In genomic region chr15:72784233-72784876, GRCh38 we compare ENCODE assay signal across 8 cellular contexts. TPM values are rescaled to one million over a fixed set of nuclear protein-coding genes. Genes with fewer than 3 reads are reported as not detected.
DNase-seq lines count a peak whose midpoint lies in the region; ATAC-seq and TF ChIP-seq lines count a peak whose summit lies in the region.

No MANE protein-coding gene starts in this region.

- H3K36me3 Mint-ChIP-seq in CD4-positive, alpha-beta memory T cell: peaks cover 14 to 31% of the 10 kb centered on the region in 2 donors
- H3K36me3 Mint-ChIP-seq in activated T-cell treated with anti-CD3 and anti-CD28 coated beads, Interleukin-2, amount 50 U/mL, for 24 hours (ENCODE audit: low read depth): peaks cover 34% of the 10 kb centered on the region

- H2AFZ ChIP-seq in neuron (ENCODE audit: low read depth, low read length): peak overlapping the region; percentile 74

- intact Hi-C loops in CD4-positive, alpha-beta memory T cell (cut with micrococcal nuclease): loop anchor here (1.0 to 10.0 kb wide), 7 partner anchors 62 to 557 kb away; partner anchors contain the start of genes ARIH1, BBS4, HEXA and HIGD2B

- no peaks in the 10 kb centered on the region for H3K9me3 ChIP-seq in CD4-positive, alpha-beta memory T cell (ENCODE audit: control insufficient read depth in 1 of 2, low read length in 2 of 2)
- H3K9me3 ChIP-seq in gastroesophageal sphincter: no peaks in the 10 kb centered on the region
- no peaks in the 10 kb centered on the region for H3K9me3 ChIP-seq in neuron (ENCODE audit: low read length)

- TF ChIP-seq EP300 in gastroesophageal sphincter (IDR thresholded peaks at IDR 0.05): no peak

- peak overlapping the region; percentile 90 to 100 (median 97) for H3K27ac Mint-ChIP-seq in CD4-positive, alpha-beta memory T cell
- H3K27ac Mint-ChIP-seq in activated T-cell treated with anti-CD3 and anti-CD28 coated beads, Interleukin-2, amount 50 U/mL, for 24 hours: peak overlapping the region; percentile 97

- CTCF ChIA-PET in CD4-positive, alpha-beta memory T cell (lab: Charles Lee; ENCODE audit: partially characterized antibody): interaction anchor here (1.0 to 5.1 kb wide), 2 partner anchors 11 to 298 kb away, joined by 7 to 26 read pairs; no protein-coding TSS in a partner anchor

- H3K27ac ChIP-seq in CD4-positive, alpha-beta memory T cell (ENCODE audit: low read depth, low read length): peak overlapping the region; percentile 87
- H3K27ac ChIP-seq in gastroesophageal sphincter: peak overlapping the region; percentile 87 to 95 (median 92)

- H3K4me3 Mint-ChIP-seq in CD4-positive, alpha-beta memory T cell: peak overlapping the region; percentile 94 to 99 (median 96)
- peak overlapping the region; percentile 87 for H3K4me3 Mint-ChIP-seq in activated T-cell treated with anti-CD3 and anti-CD28 coated beads, Interleukin-2, amount 50 U/mL, for 24 hours

- peak in 3 of 5 donors; percentile 75 to 79 (median 79) for DNase-seq in CD4-positive, alpha-beta memory T cell
- DNase-seq in NCI-H524 (lab: John Stamatoyannopoulos, UW): peak; percentile 88 to 91
- DNase-seq in activated T-cell treated with anti-CD3 and anti-CD28 coated beads, Interleukin-2, amount 50 U/mL, for 24 hours: no peak

- TF ChIP-seq CTCF in gastroesophageal sphincter (IDR thresholded peaks at IDR 0.05): peak; percentile 33 to 59 (median 51)

- H3K4me1 Mint-ChIP-seq in CD4-positive, alpha-beta memory T cell: peaks cover 40 to 67% (median 53%) of the 10 kb centered on the region in 4 donors
- peaks cover 69% of the 10 kb centered on the region for H3K4me1 Mint-ChIP-seq in activated T-cell treated with anti-CD3 and anti-CD28 coated beads, Interleukin-2, amount 50 U/mL, for 24 hours (ENCODE audit: low read depth)

- POLR2A ChIA-PET in CD4-positive, alpha-beta memory T cell (lab: Charles Lee; ENCODE audit: partially characterized antibody): interaction anchor here (0.6 to 2.4 kb wide), 7 partner anchors 11 to 481 kb away, joined by 3 to 9 read pairs (median 4); partner anchors contain the start of genes ARIH1 and HEXA

- TF ChIP-seq POLR2A in gastroesophageal sphincter (IDR thresholded peaks at IDR 0.05): no peak

- no peaks in the 10 kb centered on the region for H3K27me3 Mint-ChIP-seq in CD4-positive, alpha-beta memory T cell
- no peaks in the 10 kb centered on the region for H3K27me3 Mint-ChIP-seq in activated T-cell treated with anti-CD3 and anti-CD28 coated beads, Interleukin-2, amount 50 U/mL, for 24 hours

- H3K4me3 ChIP-seq in CD4-positive, alpha-beta memory T cell (ENCODE audit: low read length in 2 of 2): peak overlapping the region; percentile 36 to 96
- H3K4me3 ChIP-seq in gastroesophageal sphincter: peak overlapping the region; percentile 66 to 97
- H3K4me3 ChIP-seq in neuron (ENCODE audit: low read length): peak overlapping the region; percentile 88

- H3K36me3 ChIP-seq in CD4-positive, alpha-beta memory T cell (ENCODE audit: insufficient read depth, low read length): peaks cover 4% of the 10 kb centered on the region
- H3K36me3 ChIP-seq in gastroesophageal sphincter (peaks cover 0 to 10% of the 10 kb centered on the region in 2 donors), neuron (ENCODE audit: insufficient read depth, low read length) (peaks cover 3% of the 10 kb centered on the region)

- H3K9me3 Mint-ChIP-seq in CD4-positive, alpha-beta memory T cell: no peaks in the 10 kb centered on the region
- H3K9me3 Mint-ChIP-seq in activated T-cell treated with anti-CD3 and anti-CD28 coated beads, Interleukin-2, amount 50 U/mL, for 24 hours: no peaks in the 10 kb centered on the region

- no peaks in the 10 kb centered on the region for H3K27me3 ChIP-seq in CD4-positive, alpha-beta memory T cell (ENCODE audit: insufficient read depth, low read length)
- H3K27me3 ChIP-seq in gastroesophageal sphincter (no peaks in the 10 kb centered on the region), neuron (ENCODE audit: insufficient read depth, low read length) (no peaks in the 10 kb centered on the region)

- ATAC-seq in GM18873 (IDR thresholded peaks at IDR 0.05; ENCODE audit: low FRiP score, unreplicated experiment) (peak; percentile 6), HG03460 (IDR thresholded peaks at IDR 0.05; ENCODE audit: unreplicated experiment) (peak; percentile 6), gastroesophageal sphincter (peak; percentile 42), HG02970 (IDR thresholded peaks at IDR 0.05; ENCODE audit: low FRiP score, unreplicated experiment) (no peak)

- peaks cover 62% of the 10 kb centered on the region for H3K4me1 ChIP-seq in CD4-positive, alpha-beta memory T cell (ENCODE audit: insufficient read depth, low read length)
- peaks cover 0 to 43% (median 17%) of the 10 kb centered on the region in 3 donors for H3K4me1 ChIP-seq in gastroesophageal sphincter
- H3K4me1 ChIP-seq in neuron (ENCODE audit: insufficient read depth, low read length): peaks cover 29% of the 10 kb centered on the region

- WGBS in gastroesophageal sphincter (ENCODE audit: low coverage in 1 of 2), 2 donors: 13 to 17% methylated on average over 13 to 16 of the region's 16 CpGs

RNA-seq across cellular contexts. Expression of gene ADPGK, which starts 0.8 kb away (rescaled TPM):
- 100 to 1,000 TPM in 1 of 2 experiments, 10 to 100 TPM in 1; 98.1 to 104 TPM for total RNA-seq in CD4-positive, alpha-beta memory T cell
- 10 to 100 TPM; 66.7 to 96.1 TPM for polyA plus RNA-seq in CD4-positive, alpha-beta memory T cell
- 10 to 100 TPM; 19.7 to 52.1 (median 36.1) TPM for total RNA-seq in gastroesophageal sphincter
